In the genomic region with DNA sequence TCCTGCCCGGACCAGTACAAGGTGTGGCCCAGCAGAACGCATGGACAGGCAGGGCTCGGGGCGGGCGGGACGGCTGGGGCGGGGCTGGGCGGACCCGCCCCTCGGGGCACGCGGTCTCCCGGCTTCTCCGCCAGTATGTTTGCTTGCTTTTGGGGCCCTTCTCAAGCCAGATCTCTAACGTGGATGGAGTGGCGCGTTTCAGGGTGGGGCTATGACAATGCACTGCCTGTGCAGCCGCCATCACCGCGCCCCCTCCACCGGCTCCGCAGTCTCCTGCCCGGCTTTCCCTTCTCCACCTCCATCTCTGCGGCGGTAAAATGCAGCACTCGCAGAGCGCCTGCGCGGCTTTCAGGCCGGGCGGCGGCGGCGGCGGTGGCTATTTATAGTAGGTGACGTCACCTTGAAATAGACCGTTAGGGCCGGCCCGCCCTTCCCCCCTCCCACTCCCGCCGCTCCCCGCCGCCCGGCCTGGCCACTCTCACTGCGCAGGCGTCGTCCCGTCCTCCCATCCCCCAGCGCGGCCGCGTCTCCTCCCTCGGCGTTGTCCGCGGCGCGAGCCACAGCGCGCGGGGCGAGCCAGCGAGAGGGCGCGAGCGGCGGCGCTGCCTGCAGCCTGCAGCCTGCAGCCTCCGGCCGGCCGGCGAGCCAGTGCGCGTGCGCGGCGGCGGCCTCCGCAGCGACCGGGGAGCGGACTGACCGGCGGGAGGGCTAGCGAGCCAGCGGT, we compare ENCODE assay signal across 8 cellular contexts. TPM values are rescaled to one million over a fixed set of nuclear protein-coding genes. Genes with fewer than 3 reads are reported as not detected.
DNase-seq lines count a peak whose midpoint lies in the region; ATAC-seq and TF ChIP-seq lines count a peak whose summit lies in the region.

TSS of gene YWHAH (plus strand) at position 560 of the 724 bp plus-strand sequence. CDS start 199 bp downstream, outside the sequence.

- TF ChIP-seq CTCF in GM12865 (IDR thresholded peaks at IDR 0.05; ENCODE audit: insufficient read depth, low read depth, low read length, missing control alignments) (no peak), left ventricle myocardium inferior (IDR thresholded peaks at IDR 0.05; ENCODE audit: borderline replicate concordance) (no peak), prostate gland (IDR thresholded peaks at IDR 0.05) (no peak)

- H3K27ac ChIP-seq in left ventricle myocardium inferior (replicated peaks) (peak within 1 kb of the TSS; percentile 100), prostate gland (peak within 1 kb of the TSS; percentile 94 to 96)

- peak; percentile 59 for TF ChIP-seq POLR2A in prostate gland (IDR thresholded peaks at IDR 0.05)

- peak; percentile 76 for ATAC-seq in HG02678 (IDR thresholded peaks at IDR 0.05; ENCODE audit: unreplicated experiment)

- H3K4me3 ChIP-seq in GM12865 (ENCODE audit: low read depth, low read length) (peak within 1 kb of the TSS; percentile 70), left ventricle myocardium inferior (peak within 1 kb of the TSS; percentile 94), prostate gland (peak within 1 kb of the TSS; percentile 92 to 95)

- intact Hi-C loops in T-helper 1 cell treated with Interleukin-12 subunit alpha and Interleukin-12 subunit beta and Interleukin-4 antibody, amounts not matched to agents 30 ng/mL and 1 ng/mL, for 36 hours (cut with micrococcal nuclease), result loop anchor here (1.0 to 10.0 kb wide), 7 partner anchors 26 to 979 kb away; partner anchors contain the start of genes DRG1, FBXO7, MORC2 and PRR14L
- intact Hi-C loops in left ventricle myocardium inferior (cut with micrococcal nuclease), result no loop called here
- intact Hi-C loops in prostate gland (cut with DNase I), result loop anchor here (2.0 to 10.0 kb wide), 2 partner anchors 195 to 279 kb away; partner anchors contain the start of gene PISD

- H3K4me1 ChIP-seq in left ventricle myocardium inferior (peaks cover 49% of the 10 kb centered on the region), prostate gland (replicated peaks) (no peaks in the 10 kb centered on the region)

- DNase-seq in GM12865 (ENCODE audit: low read depth) (peak; percentile 97), NCI-H1436 (lab: John Stamatoyannopoulos, UW) (peak; percentile 94), amniotic epithelial cell (ENCODE audit: low read depth) (peak; percentile 83), left ventricle myocardium inferior (peak; percentile 97), prostate gland (ENCODE audit: low spot score) (peak; percentile 94), ureter (ENCODE audit: low spot score) (peak; percentile 98)

- WGBS in prostate gland, result under 1% methylated on average over 49 of the region's 86 CpGs

- H3K36me3 ChIP-seq in left ventricle myocardium inferior, result peaks cover 9% of the 10 kb centered on the region
- H3K36me3 ChIP-seq in prostate gland, result no peaks in the 10 kb centered on the region

- no peaks in the 10 kb centered on the region for H3K27me3 ChIP-seq in left ventricle myocardium inferior (ENCODE audit: low read depth)
- no peaks in the 10 kb centered on the region for H3K27me3 ChIP-seq in prostate gland (replicated peaks; ENCODE audit: insufficient read depth)

- no peaks in the 10 kb centered on the region for H3K9me3 ChIP-seq in left ventricle myocardium inferior (replicated peaks)
- no peaks in the 10 kb centered on the region for H3K9me3 ChIP-seq in prostate gland

RNA-seq across cellular contexts. Expression of gene YWHAH, which starts in this region (rescaled TPM):
- 141 TPM in 2 replicates for total RNA-seq in T-helper 1 cell treated with Interleukin-12 subunit alpha and Interleukin-12 subunit beta and Interleukin-4 antibody, amounts not matched to agents 30 ng/mL and 1 ng/mL, for 36 hours
- total RNA-seq in left ventricle myocardium inferior (67.2 TPM), prostate gland (10 to 100 TPM; 41.9 to 62.4 TPM), ureter (86.7 TPM)

Comparison
In these comparisons a context has a peak if more than half of its experiments do, and no peak if none do; other contexts are left out.
1. Peak in every context shown above with its lines: DNase-seq, ATAC-seq, H3K4me3 ChIP-seq and H3K27ac ChIP-seq.